In the genomic region with DNA sequence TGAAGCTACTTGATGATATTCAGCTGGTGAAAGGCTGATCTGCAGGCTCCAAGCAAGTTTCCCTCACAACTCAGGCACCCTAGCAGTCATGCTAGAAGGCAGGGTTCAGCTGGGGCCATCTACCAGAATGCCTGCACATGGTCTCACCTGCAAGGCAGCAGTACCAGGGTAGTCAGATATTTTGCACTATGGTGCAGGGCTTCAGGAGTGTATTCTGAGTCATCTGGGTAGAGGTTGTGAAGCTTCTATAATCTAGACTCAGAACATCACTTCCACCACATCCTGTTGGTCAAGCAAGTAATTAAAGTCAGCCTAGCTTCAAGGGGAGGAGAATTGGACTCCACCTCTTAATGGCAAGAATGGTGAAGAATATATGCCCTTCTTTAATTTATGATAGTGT, we compare ENCODE assay signal across 15 cellular contexts.
DNase-seq lines count a peak whose midpoint lies in the region; ATAC-seq and FAIRE-seq lines count a peak whose summit lies in the region.
"Had no signal": no experiment of that assay in that cellular context is flagged by ENCODE, and none has a peak within 500 bp of the region (broad histone marks: within the 10 kb centered on the region; RNA-seq: fewer than 3 reads in every experiment).

No MANE protein-coding gene starts in this region.

- DNase-seq in hepatic stellate cell (ENCODE audit: low spot score) (no peak), frontal cortex (ENCODE audit: low spot score in 2 of 2) (no peak), glomerular visceral epithelial cell (ENCODE audit: extremely low spot score) (no peak)
- no peak for DNase-seq in activated CD4-positive, alpha-beta T cell treated with anti-CD3 and anti-CD28 coated beads, Interleukin-2, amount 10 ng/mL, durations not matched to agents 7 days and 5 days
- DNase-seq: naive B cell, T-helper 9 cell, upper lobe of left lung had no signal

- no peak for FAIRE-seq in frontal cortex (lab: Jason Lieb, UNC)
- FAIRE-seq: colon, G401.6 had no signal

- no peaks in the 10 kb centered on the region for H3K4me1 Mint-ChIP-seq in activated CD4-positive, alpha-beta T cell treated with anti-CD3 and anti-CD28 coated beads, Interleukin-2, amount 10 ng/mL, durations not matched to agents 7 days and 5 days
- H3K4me1 Mint-ChIP-seq: naive B cell had no signal

- no peak overlapping the region for H3K4me3 Mint-ChIP-seq in activated CD4-positive, alpha-beta T cell treated with anti-CD3 and anti-CD28 coated beads, Interleukin-2, amount 10 ng/mL, durations not matched to agents 7 days and 5 days
- H3K4me3 Mint-ChIP-seq: naive B cell had no signal

- H3K9me3 Mint-ChIP-seq in activated CD4-positive, alpha-beta T cell treated with anti-CD3 and anti-CD28 coated beads, Interleukin-2, amount 10 ng/mL, durations not matched to agents 7 days and 5 days = no peaks in the 10 kb centered on the region

- peak; percentile 99 for ATAC-seq in GM18520 (IDR thresholded peaks at IDR 0.05; ENCODE audit: unreplicated experiment)
- ATAC-seq in GM21381 (IDR thresholded peaks at IDR 0.05; ENCODE audit: unreplicated experiment) = peak; percentile 96
- peak; percentile 76 for ATAC-seq in HG02970 (IDR thresholded peaks at IDR 0.05; ENCODE audit: low FRiP score, unreplicated experiment)
- ATAC-seq in HG03575 (IDR thresholded peaks at IDR 0.05; ENCODE audit: extremely low read depth, insufficient number of reproducible peaks, low FRiP score, unreplicated experiment) = peak; percentile 79
- ATAC-seq: activated naive CD4-positive, alpha-beta T cell treated with anti-CD3 and anti-CD28 coated beads, Interleukin-2, amount 50 U/mL, for 72 hours; Panc1 had no signal

- CTCF ChIA-PET in activated CD4-positive, alpha-beta T cell treated with anti-CD3 and anti-CD28 coated beads, Interleukin-2, amount 10 ng/mL, durations not matched to agents 7 days and 5 days (lab: Charles Lee) = no interaction called here

- POLR2A ChIA-PET in activated CD4-positive, alpha-beta T cell treated with anti-CD3 and anti-CD28 coated beads, Interleukin-2, amount 10 ng/mL, durations not matched to agents 7 days and 5 days (lab: Charles Lee) = no interaction called here

- H3K36me3 Mint-ChIP-seq in activated CD4-positive, alpha-beta T cell treated with anti-CD3 and anti-CD28 coated beads, Interleukin-2, amount 10 ng/mL, durations not matched to agents 7 days and 5 days (ENCODE audit: low read depth) = no peaks in the 10 kb centered on the region
- H3K36me3 Mint-ChIP-seq: activated naive CD4-positive, alpha-beta T cell treated with anti-CD3 and anti-CD28 coated beads, Interleukin-2, amount 50 U/mL, for 72 hours; naive B cell had no signal

- no peaks in the 10 kb centered on the region for H3K27me3 Mint-ChIP-seq in activated CD4-positive, alpha-beta T cell treated with anti-CD3 and anti-CD28 coated beads, Interleukin-2, amount 10 ng/mL, durations not matched to agents 7 days and 5 days
- H3K27me3 Mint-ChIP-seq: naive B cell had no signal

- no peak overlapping the region for H3K27ac Mint-ChIP-seq in activated CD4-positive, alpha-beta T cell treated with anti-CD3 and anti-CD28 coated beads, Interleukin-2, amount 10 ng/mL, durations not matched to agents 7 days and 5 days
- H3K27ac Mint-ChIP-seq: activated naive CD4-positive, alpha-beta T cell treated with anti-CD3 and anti-CD28 coated beads, Interleukin-2, amount 50 U/mL, for 72 hours; naive B cell had no signal
